ENCODE assay signal across 22 cellular contexts in genomic region chr1:38222906-38223305, GRCh38.
"Had no signal": no experiment of that assay in that cellular context is flagged by ENCODE, and none has a peak within 500 bp of the region (broad histone marks: within the 10 kb centered on the region; RNA-seq: fewer than 3 reads in every experiment).

No MANE protein-coding gene starts in this region.

- H3K9ac ChIP-seq: SK-N-SH had no signal

- H3K9me3 ChIP-seq: SK-N-SH had no signal

- H3K27ac ChIP-seq: VCaP had no signal

- DNase-seq: activated CD4-positive, alpha-beta memory T cell treated with anti-CD3 and anti-CD28 coated beads for 36 hours; activated CD4-positive, alpha-beta T cell treated with anti-CD3 and anti-CD28 coated beads, Interleukin-2, amount 10 ng/mL, durations not matched to agents 7 days and 5 days; activated CD4-positive, CD25-positive, alpha-beta regulatory T cell; activated gamma-delta T cell; activated naive CD4-positive, alpha-beta T cell treated with anti-CD3 and anti-CD28 coated beads for 36 hours; activated T-cell treated with anti-CD3 and anti-CD28 coated beads for 4 hours; activated T-cell treated with anti-CD3 and anti-CD28 coated beads, Interleukin-2, amount 50 U/mL, for 48 hours; KG1; NCI-H1092; NCI-H1417 treated with DMSO at 0.1 percent for 48 hours; NCI-H1694; NCI-H2029; NCI-H2107; NCI-H2171 treated with DMSO at 0.1 percent for 48 hours; NCI-H226; NCI-H510A; NCI-H526 treated with DMSO at 0.1 percent for 48 hours; SK-N-SH; T-helper 1 cell had no signal

- ATAC-seq: activated T-helper 17 cell treated with anti-CD3 and anti-CD28 coated beads, Interleukin-2, amount 50 U/mL, for 72 hours; Right ventricle myocardium inferior had no signal
